ENCODE assay signal across 8 cellular contexts in the genomic region with DNA sequence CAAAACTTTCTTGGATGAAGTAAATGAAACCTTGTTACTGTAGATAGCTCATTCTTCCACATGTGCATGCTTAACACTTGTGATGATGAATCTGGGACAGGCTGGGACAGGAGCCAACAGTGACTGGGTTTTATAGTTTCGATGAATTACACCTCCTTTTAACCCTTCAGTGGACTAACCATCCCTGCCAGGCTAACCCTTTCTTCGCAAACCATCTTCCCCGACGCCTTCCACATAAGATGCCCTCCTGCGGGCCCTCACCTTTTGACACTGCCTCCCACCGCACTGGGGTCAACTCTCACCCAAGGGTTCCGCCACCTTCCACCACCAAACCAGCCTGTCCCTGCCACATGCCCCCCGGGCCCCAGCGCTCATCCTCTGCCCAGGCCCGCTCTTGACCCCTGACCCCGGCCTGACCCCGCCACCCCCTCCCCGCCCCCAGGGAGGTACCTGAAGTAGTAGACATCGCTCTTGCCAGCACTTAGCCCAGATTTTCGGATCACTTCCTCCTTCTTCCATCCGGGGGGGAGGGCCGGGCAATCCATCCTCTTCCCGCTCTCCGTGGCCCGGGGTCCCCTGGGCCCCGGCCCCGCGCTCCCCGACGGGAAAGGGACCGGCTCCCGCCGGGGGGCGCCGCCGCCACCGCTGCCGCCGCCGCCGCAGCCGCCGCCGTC.
A peak's percentile ranks its signal among the peaks of the same experiment; 100 is the strongest.
DNase-seq lines count a peak whose midpoint lies in the region; ATAC-seq lines count a peak whose summit lies in the region.

No MANE protein-coding gene starts in this region.

- peak; percentile 22 for ATAC-seq in GM18498 (IDR thresholded peaks at IDR 0.05; ENCODE audit: unreplicated experiment)
- ATAC-seq in HG02840 (IDR thresholded peaks at IDR 0.05; ENCODE audit: low FRiP score, unreplicated experiment), result peak; percentile 2

- DNase-seq in NCI-H146 (lab: John Stamatoyannopoulos, UW), result peak; percentile 68
- DNase-seq in T1000 (lab: John Stamatoyannopoulos, UW), result peak; percentile 36
- peak; percentile 31 for DNase-seq in brain pericyte (ENCODE audit: low read depth, low spot score)
- DNase-seq in iPS-NIHi11 (ENCODE audit: low spot score), result peak; percentile 37
- peak; percentile 39 for DNase-seq in smooth muscle cell of the brain vasculature (ENCODE audit: low read depth, low spot score)
- no peak for DNase-seq in GM19240 (ENCODE audit: insufficient read length, low spot score)
